Comparison of ENCODE assay signal across 16 cellular contexts in the genomic region with DNA sequence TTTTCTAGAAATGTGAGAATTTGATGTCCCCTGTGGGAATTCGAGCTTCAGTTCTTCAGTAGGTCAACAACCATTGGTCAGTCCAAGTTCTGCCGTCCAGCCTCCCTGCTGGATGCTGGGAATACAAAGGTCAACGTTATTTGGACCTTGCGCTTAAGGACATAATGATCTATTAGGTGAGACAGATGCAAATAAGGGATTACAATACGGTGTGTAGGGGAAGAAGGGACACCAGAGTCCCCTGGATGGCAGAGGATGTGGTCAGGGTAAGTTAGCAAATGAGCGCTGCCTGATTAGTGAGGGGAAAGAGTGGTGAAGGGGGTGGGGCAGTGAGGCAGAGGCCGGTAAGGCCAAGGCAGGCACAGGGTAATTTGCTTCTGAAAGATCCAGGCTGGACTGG. TPM values are rescaled to one million over a fixed set of nuclear protein-coding genes. Genes with fewer than 3 reads are reported as not detected.
A peak's percentile ranks its signal among the peaks of the same experiment; 100 is the strongest.
DNase-seq lines count a peak whose midpoint lies in the region; ATAC-seq and TF ChIP-seq lines count a peak whose summit lies in the region.
"Had no signal": no experiment of that assay in that cellular context is flagged by ENCODE, and none has a peak within 500 bp of the region (broad histone marks: within the 10 kb centered on the region; RNA-seq: fewer than 3 reads in every experiment).

No MANE protein-coding gene starts in this region.

- H3K4me3 ChIP-seq in Loucy (ENCODE audit: low read length, poor library complexity, severe bottlenecking), result peak overlapping the region; percentile 61
- no peak overlapping the region for H3K4me3 ChIP-seq in gastrocnemius medialis
- H3K4me3 ChIP-seq: stomach had no signal

- H3K9me3 ChIP-seq in Loucy (ENCODE audit: insufficient read depth, low read depth, low read length), result no peaks in the 10 kb centered on the region
- H3K9me3 ChIP-seq in gastrocnemius medialis, result no peaks in the 10 kb centered on the region
- H3K9me3 ChIP-seq: stomach had no signal

- H3K9me2 ChIP-seq in Loucy (replicated peaks; ENCODE audit: low read depth, low read length), result no peaks in the 10 kb centered on the region

- H3F3A ChIP-seq in Loucy (ENCODE audit: low read depth), result no peaks in the 10 kb centered on the region

- no peaks in the 10 kb centered on the region for H3K9me3 Mint-ChIP-seq in activated naive CD4-positive, alpha-beta T cell treated with anti-CD3 and anti-CD28 coated beads, Interleukin-2, amount 50 U/mL, for 24 hours
- no peaks in the 10 kb centered on the region for H3K9me3 Mint-ChIP-seq in central memory CD8-positive, alpha-beta T cell
- H3K9me3 Mint-ChIP-seq: nephron progenitor cell had no signal

- no peaks in the 10 kb centered on the region for H3K27me3 Mint-ChIP-seq in activated naive CD4-positive, alpha-beta T cell treated with anti-CD3 and anti-CD28 coated beads, Interleukin-2, amount 50 U/mL, for 24 hours
- no peaks in the 10 kb centered on the region for H3K27me3 Mint-ChIP-seq in central memory CD8-positive, alpha-beta T cell

- no peak for TF ChIP-seq POLR2A in gastrocnemius medialis (IDR thresholded peaks at IDR 0.05)

- peak; percentile 62 for ATAC-seq in central memory CD8-positive, alpha-beta T cell (replicated peaks; ENCODE audit: extremely low read depth, poor library complexity, severe bottlenecking)
- ATAC-seq in stimulated activated naive CD8-positive, alpha-beta T cell treated with anti-CD3 and anti-CD28 coated beads, Interleukin-15, Interleukin-2, amounts not matched to agents 100 U/mL and 50 U/mL, for 24 hours, result no peak
- ATAC-seq in gastrocnemius medialis, result no peak
- ATAC-seq: left cardiac atrium had no signal

- H3K36me3 ChIP-seq in Loucy (ENCODE audit: insufficient read depth, low read length) (peaks cover 5% of the 10 kb centered on the region; the same call in 1 of the 2 replicates), gastrocnemius medialis (no peaks in the 10 kb centered on the region)
- H3K36me3 ChIP-seq: stomach had no signal

- intact Hi-C loops in gastrocnemius medialis (cut with DNase I; ENCODE audit: low total_unique reads), result loop anchor here (5.0 kb wide), 1 partner anchor 225 kb away; the partner anchor contains the start of gene CREM

- no peak for DNase-seq in activated naive CD4-positive, alpha-beta T cell treated with anti-CD3 and anti-CD28 coated beads, Interleukin-2, amount 50 U/mL, for 16 hours
- no peak for DNase-seq in central memory CD8-positive, alpha-beta T cell (ENCODE audit: low spot score in 2 of 2)
- DNase-seq in stimulated activated naive CD8-positive, alpha-beta T cell treated with anti-CD3 and anti-CD28 coated beads, Interleukin-15, Interleukin-2, amounts not matched to agents 100 U/mL and 50 U/mL, for 24 hours, result peak; percentile 36
- no peak for DNase-seq in activated CD4-positive, CD25-positive, alpha-beta regulatory T cell treated with anti-CD3 and anti-CD28 coated beads, Interleukin-2, amount 50 U/mL, for 72 hours
- no peak for DNase-seq in gastrocnemius medialis
- no peak for DNase-seq in NCI-H2171 (lab: John Stamatoyannopoulos, UW)
- DNase-seq: head of caudate nucleus; left cardiac atrium; nephron progenitor cell; NK-92 treated with Interleukin-12 subunit alpha and Interleukin-12 subunit beta, amount 100 ng/mL, for 24 hours; retina; stimulated activated CD4-positive, alpha-beta T cell treated with anti-CD3 and anti-CD28 coated beads, Interleukin-4, amount 100 ng/mL, for 24 hours; stomach had no signal

- peaks cover 7% of the 10 kb centered on the region for H3K36me3 Mint-ChIP-seq in activated naive CD4-positive, alpha-beta T cell treated with anti-CD3 and anti-CD28 coated beads, Interleukin-2, amount 50 U/mL, for 24 hours
- H3K36me3 Mint-ChIP-seq in central memory CD8-positive, alpha-beta T cell (ENCODE audit: insufficient read depth), result peaks cover 4% of the 10 kb centered on the region

- peak overlapping the region; percentile 48 for H3K9ac ChIP-seq in Loucy (ENCODE audit: low read depth, low read length, poor library complexity, severe bottlenecking)
- H3K9ac ChIP-seq: KMS-11 had no signal

- no peak overlapping the region for H3K27ac ChIP-seq in gastrocnemius medialis
- H3K27ac ChIP-seq: KMS-11, stomach had no signal

- H3K27me3 ChIP-seq in Loucy (ENCODE audit: insufficient read depth, low read length, poor library complexity, severe bottlenecking) (no peaks in the 10 kb centered on the region), gastrocnemius medialis (no peaks in the 10 kb centered on the region)
- H3K27me3 ChIP-seq: stomach had no signal

- H3K4me1 Mint-ChIP-seq in activated naive CD4-positive, alpha-beta T cell treated with anti-CD3 and anti-CD28 coated beads, Interleukin-2, amount 50 U/mL, for 24 hours, result peaks cover 96% of the 10 kb centered on the region
- peaks cover 94% of the 10 kb centered on the region for H3K4me1 Mint-ChIP-seq in central memory CD8-positive, alpha-beta T cell

- peaks cover 86% of the 10 kb centered on the region for H3K4me1 ChIP-seq in Loucy (ENCODE audit: insufficient read depth, low read length, poor library complexity, severe bottlenecking)
- peaks cover 65 to 69% of the 10 kb centered on the region in 2 donors for H3K4me1 ChIP-seq in gastrocnemius medialis

- peak overlapping the region; percentile 88 for H3K27ac Mint-ChIP-seq in activated naive CD4-positive, alpha-beta T cell treated with anti-CD3 and anti-CD28 coated beads, Interleukin-2, amount 50 U/mL, for 24 hours
- H3K27ac Mint-ChIP-seq in central memory CD8-positive, alpha-beta T cell (ENCODE audit: low read depth), result no peak overlapping the region
- H3K27ac Mint-ChIP-seq: nephron progenitor cell had no signal

- TF ChIP-seq CTCF in Loucy (conservative IDR thresholded peaks at IDR 0.05; ENCODE audit: low read length), result no peak
- TF ChIP-seq CTCF in gastrocnemius medialis (IDR thresholded peaks at IDR 0.05 in 4 of 5, conservative IDR thresholded peaks at IDR 0.05 in 1 of 5), result no peak

- peak overlapping the region; percentile 78 for H3K4me2 ChIP-seq in Loucy (ENCODE audit: low read depth, low read length, poor library complexity, severe bottlenecking)
- H3K4me2 ChIP-seq: KMS-11 had no signal

- H2AFZ ChIP-seq in Loucy (ENCODE audit: low read length), result no peak overlapping the region

- H4K20me1 ChIP-seq in Loucy (ENCODE audit: insufficient read depth, low read length, poor library complexity, severe bottlenecking), result peaks cover 66% of the 10 kb centered on the region

- H3K79me2 ChIP-seq in Loucy (ENCODE audit: insufficient read depth, low read length), result peaks cover 100% of the 10 kb centered on the region

- in situ Hi-C loops in gastrocnemius medialis (cut with MboI; ENCODE audit: low sequenced_read_pairs in 4 of 4), result no loop called here

- H3K4me3 Mint-ChIP-seq in activated naive CD4-positive, alpha-beta T cell treated with anti-CD3 and anti-CD28 coated beads, Interleukin-2, amount 50 U/mL, for 24 hours, result peak overlapping the region; percentile 27
- peak overlapping the region; percentile 51 for H3K4me3 Mint-ChIP-seq in central memory CD8-positive, alpha-beta T cell
- H3K4me3 Mint-ChIP-seq: nephron progenitor cell had no signal

RNA-seq across cellular contexts. Expression of gene CCNY, which starts 16.2 kb away (rescaled TPM):
- total RNA-seq in gastrocnemius medialis, result 10 to 100 TPM; 23.9 to 68.1 (median 39.5) TPM
